8 cellular contexts compared by ENCODE assay signal in the genomic region with DNA sequence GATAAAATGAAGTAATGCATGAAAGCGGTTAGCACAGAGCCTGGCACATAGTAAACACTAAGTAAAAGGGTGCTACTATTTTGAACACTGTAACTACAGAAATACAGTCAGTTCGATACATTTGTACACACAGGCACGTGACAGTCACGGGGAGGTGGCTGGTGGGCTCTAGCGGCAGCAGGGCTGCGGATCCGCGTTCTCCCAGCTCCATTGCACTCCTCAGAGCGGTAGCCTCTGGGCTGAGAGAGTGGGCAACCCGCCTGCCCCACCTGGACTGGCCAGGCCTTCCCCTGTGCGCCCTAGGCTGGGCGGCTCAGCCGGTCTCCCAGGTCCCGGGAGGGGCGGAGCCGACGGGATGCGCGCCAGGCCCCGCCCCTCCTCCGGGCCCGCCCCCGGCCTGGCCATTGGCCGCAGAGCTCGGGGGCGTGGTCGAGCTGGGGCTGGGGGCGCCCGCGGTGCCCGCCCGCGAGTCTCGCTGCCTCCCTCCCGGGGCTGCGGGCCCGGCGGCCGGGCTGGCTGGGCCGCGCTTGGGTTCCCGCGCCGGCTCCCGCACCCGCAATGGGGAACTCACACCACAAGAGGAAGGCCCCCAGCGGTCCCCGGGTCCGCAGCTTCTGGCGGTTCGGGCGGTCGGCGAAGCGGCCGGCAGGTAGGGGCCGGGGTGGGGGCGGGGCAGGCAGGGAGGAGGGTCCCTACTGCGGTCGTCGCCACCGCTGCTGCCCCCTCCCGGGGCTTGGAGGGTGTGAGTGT. TPM values are rescaled to one million over a fixed set of nuclear protein-coding genes. Genes with fewer than 3 reads are reported as not detected.
DNase-seq lines count a peak whose midpoint lies in the region; ATAC-seq lines count a peak whose summit lies in the region.

No MANE protein-coding gene starts in this region.

- CTCF ChIA-PET in activated CD8-positive, alpha-beta T cell treated with anti-CD3 and anti-CD28 coated beads, Interleukin-2, amount 10 ng/mL, durations not matched to agents 7 days and 5 days (lab: Charles Lee) = interaction anchor here (0.8 to 4.4 kb wide), 2 partner anchors 21 to 41 kb away, joined by 3 to 22 read pairs; no protein-coding TSS in a partner anchor

- peaks cover 22% of the 10 kb centered on the region for H3K4me1 ChIP-seq in mesenchymal stem cell (ENCODE audit: control insufficient read depth, insufficient read depth, low read depth, low read length)

- peak overlapping the region in 1 of 2 experiments; percentile 96 for H3K23ac ChIP-seq in mesenchymal stem cell (ENCODE audit: low read length in 2 of 2)

- peaks cover 5% of the 10 kb centered on the region for H3K4me1 Mint-ChIP-seq in activated CD8-positive, alpha-beta T cell treated with anti-CD3 and anti-CD28 coated beads, Interleukin-2, amount 10 ng/mL, durations not matched to agents 7 days and 5 days (ENCODE audit: low read depth)

- H3K9ac ChIP-seq in mesenchymal stem cell (ENCODE audit: low read length) = peak overlapping the region; percentile 86

- H3K14ac ChIP-seq in mesenchymal stem cell (ENCODE audit: low read length in 2 of 2) = no peak overlapping the region

- no peak overlapping the region for H2AK5ac ChIP-seq in mesenchymal stem cell (ENCODE audit: low read length, severe bottlenecking)

- peak overlapping the region; percentile 88 for H4K8ac ChIP-seq in mesenchymal stem cell (ENCODE audit: low read length)

- H3K27me3 ChIP-seq in mesenchymal stem cell (ENCODE audit: control insufficient read depth in 1 of 2, insufficient read depth in 1 of 2, low read length in 2 of 2) = no peaks in the 10 kb centered on the region

- H3K4me3 Mint-ChIP-seq in activated CD8-positive, alpha-beta T cell treated with anti-CD3 and anti-CD28 coated beads, Interleukin-2, amount 10 ng/mL, durations not matched to agents 7 days and 5 days = peak overlapping the region; percentile 29

- H2BK15ac ChIP-seq in mesenchymal stem cell (ENCODE audit: low read depth, poor library complexity, severe bottlenecking) = peak overlapping the region; percentile 49

- peak; percentile 80 for DNase-seq in COR-L47 (lab: John Stamatoyannopoulos, UW)
- peak; percentile 43 for DNase-seq in HCEC 1CT
- DNase-seq in NCI-H510A (lab: John Stamatoyannopoulos, UW) = peak; percentile 48
- peak; percentile 47 for DNase-seq in activated CD8-positive, alpha-beta T cell treated with anti-CD3 and anti-CD28 coated beads, Interleukin-2, amount 10 ng/mL, durations not matched to agents 7 days and 5 days
- peak; percentile 60 for DNase-seq in effector CD8-positive, alpha-beta T cell (lab: John Stamatoyannopoulos, UW)
- peak; percentile 65 for DNase-seq in mesenchymal stem cell
- DNase-seq in stimulated activated CD8-positive, alpha-beta memory T cell treated with anti-CD3 and anti-CD28 coated beads, Interleukin-12 subunit alpha, Interleukin-12 subunit beta, amount 100 ng/mL, for 1 hour (ENCODE audit: low read depth) = peak; percentile 32
- DNase-seq in A172 (ENCODE audit: low spot score) = no peak

- H3K9me3 ChIP-seq in mesenchymal stem cell (ENCODE audit: control insufficient read depth, low read length) = no peaks in the 10 kb centered on the region

- no peak overlapping the region for H3K27ac Mint-ChIP-seq in activated CD8-positive, alpha-beta T cell treated with anti-CD3 and anti-CD28 coated beads, Interleukin-2, amount 10 ng/mL, durations not matched to agents 7 days and 5 days

- peaks cover 0 to 13% of the 10 kb centered on the region in 2 experiments for H3K36me3 ChIP-seq in mesenchymal stem cell (ENCODE audit: control insufficient read depth in 1 of 2, insufficient read depth in 2 of 2, low read depth in 1 of 2, low read length in 2 of 2)

- 9% methylated on average over 38 of the region's 63 CpGs for WGBS in mesenchymal stem cell

- H2BK12ac ChIP-seq in mesenchymal stem cell (ENCODE audit: low read length in 2 of 2) = peak overlapping the region in 1 of 2 experiments; percentile 17

- peak overlapping the region; percentile 59 to 82 for H3K18ac ChIP-seq in mesenchymal stem cell (ENCODE audit: low read depth in 1 of 2, low read length in 2 of 2)

- no peak overlapping the region for H2BK5ac ChIP-seq in mesenchymal stem cell (ENCODE audit: low read depth, low read length, poor library complexity, severe bottlenecking)

- no peak overlapping the region for H3K27ac ChIP-seq in mesenchymal stem cell (ENCODE audit: low read length, poor library complexity, severe bottlenecking)

- H3K4me3 ChIP-seq in mesenchymal stem cell (ENCODE audit: insufficient read depth in 1 of 2, low read depth in 1 of 2, low read length in 2 of 2) = peak overlapping the region; percentile 73 to 92

- H3K79me1 ChIP-seq in mesenchymal stem cell (replicated peaks; ENCODE audit: low read length, poor library complexity, severe bottlenecking) = peaks cover 30% of the 10 kb centered on the region

- peak overlapping the region in 1 of 2 experiments; percentile 55 for H3K4ac ChIP-seq in mesenchymal stem cell (ENCODE audit: low read depth in 1 of 2, low read length in 2 of 2)

- POLR2A ChIA-PET in activated CD8-positive, alpha-beta T cell treated with anti-CD3 and anti-CD28 coated beads, Interleukin-2, amount 10 ng/mL, durations not matched to agents 7 days and 5 days (lab: Charles Lee) = no interaction called here

- H4K91ac ChIP-seq in mesenchymal stem cell (ENCODE audit: low read length) = peak overlapping the region; percentile 52

- H3K27me3 Mint-ChIP-seq in activated CD8-positive, alpha-beta T cell treated with anti-CD3 and anti-CD28 coated beads, Interleukin-2, amount 10 ng/mL, durations not matched to agents 7 days and 5 days (ENCODE audit: low read depth) = peaks cover 37% of the 10 kb centered on the region

- no peaks in the 10 kb centered on the region for H3K9me3 Mint-ChIP-seq in activated CD8-positive, alpha-beta T cell treated with anti-CD3 and anti-CD28 coated beads, Interleukin-2, amount 10 ng/mL, durations not matched to agents 7 days and 5 days (ENCODE audit: insufficient read depth)

- no peak overlapping the region for H2BK120ac ChIP-seq in mesenchymal stem cell (ENCODE audit: low read depth, low read length)

- H2AFZ ChIP-seq in mesenchymal stem cell (ENCODE audit: low read depth, low read length) = peak overlapping the region; percentile 84

- peak; percentile 92 for ATAC-seq in activated CD8-positive, alpha-beta T cell treated with anti-CD3 and anti-CD28 coated beads, Interleukin-2, amount 10 ng/mL, durations not matched to agents 7 days and 5 days

- H3K36me3 Mint-ChIP-seq in activated CD8-positive, alpha-beta T cell treated with anti-CD3 and anti-CD28 coated beads, Interleukin-2, amount 10 ng/mL, durations not matched to agents 7 days and 5 days (ENCODE audit: low read depth) = no peaks in the 10 kb centered on the region

- peak overlapping the region; percentile 80 for H3K4me2 ChIP-seq in mesenchymal stem cell (ENCODE audit: low read length, poor library complexity, severe bottlenecking)

RNA-seq across cellular contexts. Expression of a gene that starts 51.1 kb away (rescaled TPM):
- total RNA-seq in activated CD8-positive, alpha-beta T cell treated with anti-CD3 and anti-CD28 coated beads, Interleukin-2, amount 10 ng/mL, durations not matched to agents 7 days and 5 days = not detected
- polyA plus RNA-seq in mesenchymal stem cell (2013, experiment 1 of 2) = 25.2 TPM
- 25.1 TPM for polyA plus RNA-seq in mesenchymal stem cell (2013, experiment 2 of 2)
- 39.9 and 51.3 TPM in 2 replicates for total RNA-seq in A172 (2014; rRNA removed; shearing (Covaris generic))

Comparison
In these comparisons a context has a peak if more than half of its experiments do, and no peak if none do; other contexts are left out.
1. RNA of a gene that starts 51.1 kb away (total RNA-seq): 39.9 to 51.3 TPM in A172; not detected in activated CD8-positive, alpha-beta T cell treated with anti-CD3 and anti-CD28 coated beads, Interleukin-2, amount 10 ng/mL, durations not matched to agents 7 days and 5 days; every median in the first group is over 10 times any median in the second.